In genomic region chr20:23420943-23421925, GRCh38 we compare ENCODE assay signal across 8 cellular contexts. TPM values are rescaled to one million over a fixed set of nuclear protein-coding genes. Genes with fewer than 3 reads are reported as not detected.
DNase-seq lines count a peak whose midpoint lies in the region; ATAC-seq and TF ChIP-seq lines count a peak whose summit lies in the region.

Gene NAPB (minus strand): TSS chr20:23421488. CDS start chr20:23421402, 86 bp downstream.

- peak; percentile 98 for ATAC-seq in GM21619 (IDR thresholded peaks at IDR 0.05; ENCODE audit: unreplicated experiment)

- peak; percentile 89 for DNase-seq in DMS53 treated with DMSO at 0.1 percent for 48 hours (lab: John Stamatoyannopoulos, UW; ENCODE audit: unreplicated experiment)
- peak; percentile 96 for DNase-seq in OCI-M1 (lab: John Stamatoyannopoulos, UW)
- peak; percentile 92 for DNase-seq in activated T-cell treated with anti-CD3 and anti-CD28 coated beads for 4 hours
- DNase-seq in epithelial cell of prostate (ENCODE audit: low read depth, low spot score): peak; percentile 68
- DNase-seq in mucosa of gallbladder (ENCODE audit: low spot score): peak; percentile 95
- peak; percentile 92 for DNase-seq in stimulated activated CD8-positive, alpha-beta memory T cell treated with anti-CD3 and anti-CD28 coated beads, Interleukin-4, amount 100 ng/mL, for 24 hours (ENCODE audit: low read depth)

- no peak for TF ChIP-seq EP300 in Ishikawa (IDR thresholded peaks at IDR 0.05; ENCODE audit: borderline replicate concordance)

- TF ChIP-seq RAD21 in Ishikawa (IDR thresholded peaks at IDR 0.05; ENCODE audit: low read depth): no peak

- H3K27ac ChIP-seq in epithelial cell of prostate: peak within 1 kb of the TSS; percentile 83

TF ChIP-seq in Ishikawa, 13 proteins besides CTCF, POLR2A, EP300 and RAD21:
- TF ChIP-seq REST (IDR thresholded peaks at IDR 0.05; ENCODE audit: low read depth) (no peak), CEBPB (IDR thresholded peaks at IDR 0.05) (no peak), USF1 (IDR thresholded peaks at IDR 0.05) (no peak), CREB1 (IDR thresholded peaks at IDR 0.05; ENCODE audit: low read depth) (no peak), NFIC (IDR thresholded peaks at IDR 0.05) (no peak), YY1 (IDR thresholded peaks at IDR 0.05; ENCODE audit: low read depth) (peak; percentile 92), TCF12 (IDR thresholded peaks at IDR 0.05; ENCODE audit: low read depth) (no peak), MAX (IDR thresholded peaks at IDR 0.05) (0 out of 2 replicates have a peak, but pooled peaks have one; percentile 8), FOXM1 (IDR thresholded peaks at IDR 0.05; ENCODE audit: borderline replicate concordance, low read depth) (no peak), ZBTB7A (IDR thresholded peaks at IDR 0.05; ENCODE audit: low read depth) (peak; percentile 96), TEAD4 (IDR thresholded peaks at IDR 0.05) (no peak), EGR1 (IDR thresholded peaks at IDR 0.05) (no peak), TAF1 (IDR thresholded peaks at IDR 0.05; ENCODE audit: low read depth) (peak; percentile 76)

RNA-seq across cellular contexts. Expression of gene NAPB, which starts in this region (rescaled TPM):
- 12.4 TPM for total RNA-seq in mucosa of gallbladder

Comparison
In these comparisons a context has a peak if more than half of its experiments do, and no peak if none do; other contexts are left out.
1. Peak in every context shown above with its lines: DNase-seq, ATAC-seq and H3K27ac ChIP-seq.